8 cellular contexts compared by ENCODE assay signal in the genomic region with DNA sequence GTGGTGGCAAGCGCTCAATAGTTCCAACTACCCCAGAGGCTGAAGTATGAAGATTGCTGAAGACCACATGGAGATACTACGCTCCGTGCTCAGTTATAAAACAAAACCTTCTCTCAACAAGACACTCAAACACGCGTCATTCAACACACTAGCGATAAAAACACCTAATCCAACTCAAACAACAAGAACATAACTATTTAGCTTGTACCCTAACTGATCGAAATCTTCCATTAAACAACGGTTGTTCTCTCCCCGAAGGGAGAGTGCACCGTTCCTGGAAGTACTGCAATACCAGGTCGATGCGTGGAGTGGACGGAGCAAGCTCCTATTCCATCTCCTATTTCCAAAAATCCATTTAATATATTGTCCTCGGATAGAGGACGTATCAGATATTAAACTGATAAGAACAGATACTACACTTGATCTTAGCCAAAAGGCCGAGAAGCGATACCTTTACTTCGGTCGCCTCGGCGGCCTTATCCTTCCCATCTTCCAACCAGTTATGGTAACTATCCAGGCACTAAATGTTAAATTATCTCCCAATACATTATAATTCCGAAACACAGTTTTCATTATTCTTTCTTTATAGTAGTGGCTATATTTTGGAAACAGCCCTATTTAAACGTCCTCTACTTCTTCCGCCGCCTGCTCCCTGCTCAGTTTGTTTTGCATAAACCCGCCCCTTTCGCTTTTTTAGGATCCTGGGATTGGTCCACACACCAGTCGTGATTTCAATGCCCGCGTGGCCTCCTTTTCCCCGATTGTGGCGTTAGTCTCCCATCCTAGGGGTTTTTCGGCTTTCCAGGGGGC. TPM values are rescaled to one million over a fixed set of nuclear protein-coding genes. Genes with fewer than 3 reads are reported as not detected.
DNase-seq lines count a peak whose midpoint lies in the region; ATAC-seq, FAIRE-seq and TF ChIP-seq lines count a peak whose summit lies in the region.

No MANE protein-coding gene starts in this region.

- H4K20me1 ChIP-seq in BLaER1 treated with 17β-estradiol and CSF1 and Interleukin-3, amounts not matched to agents 10 nM and 100 nM: peaks cover 0 to 14% (median 0%) of the 10 kb centered on the region in 11 experiments; a peak in 8 of 22 replicates

- H3K9ac ChIP-seq in BLaER1 treated with 17β-estradiol and CSF1 and Interleukin-3, amounts not matched to agents 10 nM and 100 nM: peak overlapping the region; percentile 92 to 99 (median 96)

- ATAC-seq in HG03439 (IDR thresholded peaks at IDR 0.05; ENCODE audit: unreplicated experiment) (peak; percentile 60), left lung (peak; percentile 73)

- TF ChIP-seq CTCF in left lung (IDR thresholded peaks at IDR 0.05): no peak

- FAIRE-seq in GM19239 (lab: Jason Lieb, UNC): peak; percentile 96

- no peaks in the 10 kb centered on the region for H3K27me3 ChIP-seq in BLaER1 treated with 17β-estradiol and CSF1 and Interleukin-3, amounts not matched to agents 10 nM and 100 nM
- no peaks in the 10 kb centered on the region for H3K27me3 ChIP-seq in left lung

- peak overlapping the region; percentile 94 to 100 (median 98) for H3K27ac ChIP-seq in BLaER1 treated with 17β-estradiol and CSF1 and Interleukin-3, amounts not matched to agents 10 nM and 100 nM
- peak overlapping the region; percentile 98 to 99 for H3K27ac ChIP-seq in left lung

- H3K9me3 ChIP-seq in BLaER1 treated with 17β-estradiol and CSF1 and Interleukin-3, amounts not matched to agents 10 nM and 100 nM (replicated peaks in 1 of 11): no peaks in the 10 kb centered on the region
- no peaks in the 10 kb centered on the region for H3K9me3 ChIP-seq in left lung

- peaks cover 33 to 42% (median 36%) of the 10 kb centered on the region in 10 experiments for H3K4me1 ChIP-seq in BLaER1 treated with 17β-estradiol and CSF1 and Interleukin-3, amounts not matched to agents 10 nM and 100 nM
- peaks cover 10 to 33% of the 10 kb centered on the region in 2 donors for H3K4me1 ChIP-seq in left lung

- peak overlapping the region; percentile 57 to 99 (median 84) for H3K4me3 ChIP-seq in BLaER1 treated with 17β-estradiol and CSF1 and Interleukin-3, amounts not matched to agents 10 nM and 100 nM
- peak overlapping the region; percentile 68 to 98 for H3K4me3 ChIP-seq in left lung

- DNase-seq in GM19239 (ENCODE audit: insufficient read length, low spot score) (peak; percentile 72), NCI-H510A treated with DMSO at 0.1 percent for 48 hours (lab: John Stamatoyannopoulos, UW) (peak; percentile 98), dermis microvascular lymphatic vessel endothelial cell (ENCODE audit: low read depth in 2 of 2) (peak; percentile 98 to 99), left lung (peak in 1 of 2 donors; percentile 89)
- DNase-seq in activated CD4-positive, alpha-beta T cell treated with anti-CD3 and anti-CD28 coated beads for 48 hours: peak; percentile 85
- peak; percentile 66 for DNase-seq in stimulated activated CD4-positive, alpha-beta T cell treated with anti-CD3 and anti-CD28 coated beads, Interleukin-4, amount 100 ng/mL, for 1 hour

- intact Hi-C loops in left lung (cut with DNase I): no loop called here

- peaks cover 5 to 18% (median 16%) of the 10 kb centered on the region in 11 experiments; a peak in 20 of 22 replicates for H3K36me3 ChIP-seq in BLaER1 treated with 17β-estradiol and CSF1 and Interleukin-3, amounts not matched to agents 10 nM and 100 nM
- no peaks in the 10 kb centered on the region for H3K36me3 ChIP-seq in left lung

- peak overlapping the region; percentile 79 to 98 (median 93) for H3K4me2 ChIP-seq in BLaER1 treated with 17β-estradiol and CSF1 and Interleukin-3, amounts not matched to agents 10 nM and 100 nM

RNA-seq across cellular contexts. Expression of a gene that starts 2.2 kb away (rescaled TPM):
- total RNA-seq in dermis microvascular lymphatic vessel endothelial cell: 40.7 and 79.2 TPM in 2 replicates
- total RNA-seq in left lung: 10 to 100 TPM; 24.6 to 45.4 TPM

RNA-seq across cellular contexts. Expression of a gene that starts 8.9 kb away (rescaled TPM):
- not detected in 2 replicates for total RNA-seq in dermis microvascular lymphatic vessel endothelial cell
- not detected for total RNA-seq in left lung

RNA-seq across cellular contexts. Expression of a gene that starts 9.7 kb away (rescaled TPM):
- total RNA-seq in dermis microvascular lymphatic vessel endothelial cell (31.6 and 44.9 TPM in 2 replicates), left lung (10 to 100 TPM; 38.9 to 40.5 TPM)

RNA-seq across cellular contexts. Expression of a gene that starts 36.3 kb away (rescaled TPM):
- total RNA-seq in dermis microvascular lymphatic vessel endothelial cell: 9.5 and 18.1 TPM in 2 replicates
- total RNA-seq in left lung: 10 to 100 TPM; 67.8 to 73.0 TPM

RNA-seq across cellular contexts. Expression of a gene that starts 39.1 kb away (rescaled TPM):
- total RNA-seq in dermis microvascular lymphatic vessel endothelial cell (48.4 and 51.1 TPM in 2 replicates), left lung (100 to 1,000 TPM; 131 to 228 TPM)
